ENCODE assay signal across 8 cellular contexts in the genomic region with DNA sequence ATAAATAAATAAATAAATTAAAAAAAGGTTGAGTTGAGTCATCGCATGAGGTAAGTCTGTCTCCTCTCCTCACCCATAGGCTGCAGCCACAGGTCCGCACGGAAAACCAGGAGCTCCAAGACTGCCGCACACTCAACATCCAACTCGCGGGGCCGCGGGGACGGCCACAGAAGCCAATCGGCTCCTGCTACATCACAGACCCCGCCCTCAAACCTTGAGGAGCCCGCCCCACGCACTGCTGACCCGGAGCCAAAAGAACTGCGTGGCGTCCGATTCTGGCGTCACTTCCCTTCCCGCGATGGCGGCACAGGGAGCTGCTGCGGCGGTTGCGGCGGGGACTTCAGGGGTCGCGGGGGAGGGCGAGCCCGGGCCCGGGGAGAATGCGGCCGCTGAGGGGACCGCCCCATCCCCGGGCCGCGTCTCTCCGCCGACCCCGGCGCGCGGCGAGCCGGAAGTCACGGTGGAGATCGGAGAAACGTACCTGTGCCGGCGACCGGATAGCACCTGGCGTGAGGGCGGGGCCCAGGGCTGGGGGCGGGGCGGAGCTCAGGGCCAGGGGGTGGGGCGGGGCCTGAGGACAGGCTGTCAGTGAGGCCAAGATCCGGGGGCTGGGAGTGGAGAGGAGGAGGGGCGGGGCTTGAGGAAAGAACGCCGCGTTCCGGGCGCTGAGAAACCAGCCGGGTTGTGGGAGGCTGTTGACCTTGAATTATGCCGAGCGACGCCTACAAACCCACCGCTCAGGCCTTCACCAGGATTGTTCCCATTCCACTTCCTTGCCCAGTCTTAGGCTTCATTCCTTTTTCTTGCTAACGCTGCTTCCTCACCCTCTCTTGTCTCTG. TPM values are rescaled to one million over a fixed set of nuclear protein-coding genes. Genes with fewer than 3 reads are reported as not detected.
DNase-seq lines count a peak whose midpoint lies in the region; ATAC-seq and TF ChIP-seq lines count a peak whose summit lies in the region.

A gene (plus strand): TSS at position 281 of the 839 bp plus-strand sequence. CDS start 18 bp downstream, at position 299.

- 0 out of 2 replicates have a peak within 1 kb of the TSS, but pooled peaks have one; percentile 57 for H2AFZ ChIP-seq in PC-3 (ENCODE audit: low read length)

- H3K4me1 ChIP-seq in PC-3 (ENCODE audit: insufficient read depth, low read length): peaks cover 15% of the 10 kb centered on the region
- peaks cover 17 to 24% of the 10 kb centered on the region in 2 donors for H3K4me1 ChIP-seq in mucosa of rectum (ENCODE audit: control insufficient read depth in 2 of 2, insufficient read depth in 2 of 2, low read length in 2 of 2)

- ATAC-seq in GM21576 (IDR thresholded peaks at IDR 0.05; ENCODE audit: unreplicated experiment) (peak; percentile 88), PC-3 (peak; percentile 95)

- peak within 1 kb of the TSS; percentile 97 for H3K4me2 ChIP-seq in PC-3 (ENCODE audit: low read length)

- POLR2A ChIA-PET in PC-3 (lab: Charles Lee; ENCODE audit: unreplicated experiment): interaction anchor here (0.5 to 1.4 kb wide), 8 partner anchors 11 to 741 kb away, joined by 3 to 11 read pairs (median 4); a partner anchor contains a TSS

- TSS peak; percentile 61 for BruUV-seq in PC-3 (replicated peaks; lab: Mats Ljungman, UMichigan)

- no peaks in the 10 kb centered on the region for H3F3A ChIP-seq in PC-3 (ENCODE audit: low read length, unreplicated experiment)

- CTCF ChIA-PET in PC-3 (lab: Charles Lee): interaction anchor here (1.4 kb wide), 1 partner anchor 25 kb away, joined by 26 read pairs; no protein-coding TSS in a partner anchor

- H4K20me1 ChIP-seq in PC-3 (ENCODE audit: low read length): no peaks in the 10 kb centered on the region; the same call in 1 of the 2 replicates

- no peak for TF ChIP-seq RAD21 in Ishikawa (IDR thresholded peaks at IDR 0.05; ENCODE audit: low read depth)

- H3K9ac ChIP-seq in PC-3 (ENCODE audit: low read length) (peak within 1 kb of the TSS; percentile 81), mucosa of rectum (ENCODE audit: low read depth in 1 of 2, low read length in 2 of 2) (peak within 1 kb of the TSS; percentile 86 to 99)

- intact Hi-C loops in PC-3 (cut with micrococcal nuclease): loop anchor here (2.0 kb wide), 1 partner anchor 25 kb away; no protein-coding TSS in a partner anchor

- H3K27me3 ChIP-seq in PC-3 (ENCODE audit: low read length) (no peaks in the 10 kb centered on the region), mucosa of rectum (ENCODE audit: control insufficient read depth in 2 of 2, insufficient read depth in 2 of 2, low read length in 2 of 2) (no peaks in the 10 kb centered on the region)

- no peaks in the 10 kb centered on the region for H3K9me2 ChIP-seq in PC-3 (replicated peaks; ENCODE audit: low read length)

- peaks cover 22% of the 10 kb centered on the region for H3K79me2 ChIP-seq in PC-3 (ENCODE audit: low read length)

- H3K4me3 ChIP-seq in PC-3 (ENCODE audit: low read length) (peak within 1 kb of the TSS; percentile 92), epithelial cell of proximal tubule (ENCODE audit: low read depth, low read length) (peak within 1 kb of the TSS; percentile 82), mucosa of rectum (ENCODE audit: low read length in 2 of 2) (peak within 1 kb of the TSS; percentile 71 to 94)

- no peaks in the 10 kb centered on the region for H3K9me3 ChIP-seq in PC-3 (ENCODE audit: low read length)
- H3K9me3 ChIP-seq in mucosa of rectum (ENCODE audit: control insufficient read depth in 2 of 2, low read length in 2 of 2): no peaks in the 10 kb centered on the region

- TF ChIP-seq CTCF in PC-3 (conservative IDR thresholded peaks at IDR 0.05; ENCODE audit: low read depth, low read length) (no peak), epithelial cell of proximal tubule (conservative IDR thresholded peaks at IDR 0.05; ENCODE audit: low read depth, low read length) (no peak)

- H3K36me3 ChIP-seq in PC-3 (ENCODE audit: low read depth, low read length): peaks cover 7% of the 10 kb centered on the region
- H3K36me3 ChIP-seq in mucosa of rectum (ENCODE audit: control insufficient read depth in 2 of 2, insufficient read depth in 2 of 2, low read length in 2 of 2): peaks cover 21 to 23% of the 10 kb centered on the region in 2 donors

- H3K27ac ChIP-seq in PC-3 (ENCODE audit: low read length) (peak within 1 kb of the TSS; percentile 74), mucosa of rectum (ENCODE audit: low read depth in 2 of 2, low read length in 2 of 2) (peak within 1 kb of the TSS; percentile 96 to 97)

- DNase-seq in DMS114 treated with DMSO at 0.1 percent for 48 hours (lab: John Stamatoyannopoulos, UW; ENCODE audit: unreplicated experiment): peak; percentile 97
- peak; percentile 96 for DNase-seq in PC-3
- DNase-seq in activated T-cell treated with anti-CD3 and anti-CD28 coated beads for 48 hours (ENCODE audit: low read depth): peak; percentile 95
- peak; percentile 87 for DNase-seq in epithelial cell of proximal tubule (ENCODE audit: low read depth)
- peak; percentile 98 for DNase-seq in stimulated activated CD8-positive, alpha-beta memory T cell treated with anti-CD3 and anti-CD28 coated beads, Interleukin-4, amount 100 ng/mL, for 48 hours

- no peak for TF ChIP-seq EP300 in Ishikawa (IDR thresholded peaks at IDR 0.05; ENCODE audit: borderline replicate concordance)

TF ChIP-seq in Ishikawa, 13 proteins besides CTCF, POLR2A, EP300 and RAD21:
- TF ChIP-seq YY1 (IDR thresholded peaks at IDR 0.05; ENCODE audit: low read depth): peak; percentile 96
- TF ChIP-seq EGR1 (IDR thresholded peaks at IDR 0.05): peak; percentile 40
- peak; percentile 72; the same call in 1 of the 2 replicates for TF ChIP-seq TAF1 (IDR thresholded peaks at IDR 0.05; ENCODE audit: low read depth)
- TF ChIP-seq, protein P1, sequence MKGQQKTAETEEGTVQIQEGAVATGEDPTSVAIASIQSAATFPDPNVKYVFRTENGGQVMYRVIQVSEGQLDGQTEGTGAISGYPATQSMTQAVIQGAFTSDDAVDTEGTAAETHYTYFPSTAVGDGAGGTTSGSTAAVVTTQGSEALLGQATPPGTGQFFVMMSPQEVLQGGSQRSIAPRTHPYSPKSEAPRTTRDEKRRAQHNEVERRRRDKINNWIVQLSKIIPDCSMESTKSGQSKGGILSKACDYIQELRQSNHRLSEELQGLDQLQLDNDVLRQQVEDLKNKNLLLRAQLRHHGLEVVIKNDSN (IDR thresholded peaks at IDR 0.05): no peak
- peak; percentile 67; the same call in 1 of the 2 replicates for TF ChIP-seq TCF12 (IDR thresholded peaks at IDR 0.05; ENCODE audit: low read depth)
- TF ChIP-seq, protein P2, sequence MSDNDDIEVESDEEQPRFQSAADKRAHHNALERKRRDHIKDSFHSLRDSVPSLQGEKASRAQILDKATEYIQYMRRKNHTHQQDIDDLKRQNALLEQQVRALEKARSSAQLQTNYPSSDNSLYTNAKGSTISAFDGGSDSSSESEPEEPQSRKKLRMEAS (IDR thresholded peaks at IDR 0.05): peak; percentile 75
- peak; percentile 39; the same call in 1 of the 2 replicates for TF ChIP-seq NFIC (IDR thresholded peaks at IDR 0.05)
- no peak for TF ChIP-seq FOXM1 (IDR thresholded peaks at IDR 0.05; ENCODE audit: borderline replicate concordance, low read depth)
- TF ChIP-seq CEBPB (IDR thresholded peaks at IDR 0.05): no peak
- TF ChIP-seq, protein P3, sequence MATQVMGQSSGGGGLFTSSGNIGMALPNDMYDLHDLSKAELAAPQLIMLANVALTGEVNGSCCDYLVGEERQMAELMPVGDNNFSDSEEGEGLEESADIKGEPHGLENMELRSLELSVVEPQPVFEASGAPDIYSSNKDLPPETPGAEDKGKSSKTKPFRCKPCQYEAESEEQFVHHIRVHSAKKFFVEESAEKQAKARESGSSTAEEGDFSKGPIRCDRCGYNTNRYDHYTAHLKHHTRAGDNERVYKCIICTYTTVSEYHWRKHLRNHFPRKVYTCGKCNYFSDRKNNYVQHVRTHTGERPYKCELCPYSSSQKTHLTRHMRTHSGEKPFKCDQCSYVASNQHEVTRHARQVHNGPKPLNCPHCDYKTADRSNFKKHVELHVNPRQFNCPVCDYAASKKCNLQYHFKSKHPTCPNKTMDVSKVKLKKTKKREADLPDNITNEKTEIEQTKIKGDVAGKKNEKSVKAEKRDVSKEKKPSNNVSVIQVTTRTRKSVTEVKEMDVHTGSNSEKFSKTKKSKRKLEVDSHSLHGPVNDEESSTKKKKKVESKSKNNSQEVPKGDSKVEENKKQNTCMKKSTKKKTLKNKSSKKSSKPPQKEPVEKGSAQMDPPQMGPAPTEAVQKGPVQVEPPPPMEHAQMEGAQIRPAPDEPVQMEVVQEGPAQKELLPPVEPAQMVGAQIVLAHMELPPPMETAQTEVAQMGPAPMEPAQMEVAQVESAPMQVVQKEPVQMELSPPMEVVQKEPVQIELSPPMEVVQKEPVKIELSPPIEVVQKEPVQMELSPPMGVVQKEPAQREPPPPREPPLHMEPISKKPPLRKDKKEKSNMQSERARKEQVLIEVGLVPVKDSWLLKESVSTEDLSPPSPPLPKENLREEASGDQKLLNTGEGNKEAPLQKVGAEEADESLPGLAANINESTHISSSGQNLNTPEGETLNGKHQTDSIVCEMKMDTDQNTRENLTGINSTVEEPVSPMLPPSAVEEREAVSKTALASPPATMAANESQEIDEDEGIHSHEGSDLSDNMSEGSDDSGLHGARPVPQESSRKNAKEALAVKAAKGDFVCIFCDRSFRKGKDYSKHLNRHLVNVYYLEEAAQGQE (IDR thresholded peaks at IDR 0.05; ENCODE audit: low read depth): peak; percentile 15; the same call in 1 of the 2 replicates
- peak; percentile 93 for TF ChIP-seq CREB1 (IDR thresholded peaks at IDR 0.05; ENCODE audit: low read depth)
- TF ChIP-seq TEAD4 (IDR thresholded peaks at IDR 0.05): peak; percentile 28; the same call in 1 of the 2 replicates
- TF ChIP-seq ZBTB7A (IDR thresholded peaks at IDR 0.05; ENCODE audit: low read depth): no peak

RNA-seq across cellular contexts. Expression of the gene that starts here (rescaled TPM):
- total RNA-seq in PC-3 (2014; rRNA removed) (25.3 and 35.1 TPM in 2 replicates), epithelial cell of proximal tubule (38.3 and 43.7 TPM in 2 replicates)

Comparison
In these comparisons a context has a peak if more than half of its experiments do, and no peak if none do; other contexts are left out.
1. Peak in every context shown above with its lines: DNase-seq, ATAC-seq, H3K4me3 ChIP-seq and H3K27ac ChIP-seq.